In the genomic region with DNA sequence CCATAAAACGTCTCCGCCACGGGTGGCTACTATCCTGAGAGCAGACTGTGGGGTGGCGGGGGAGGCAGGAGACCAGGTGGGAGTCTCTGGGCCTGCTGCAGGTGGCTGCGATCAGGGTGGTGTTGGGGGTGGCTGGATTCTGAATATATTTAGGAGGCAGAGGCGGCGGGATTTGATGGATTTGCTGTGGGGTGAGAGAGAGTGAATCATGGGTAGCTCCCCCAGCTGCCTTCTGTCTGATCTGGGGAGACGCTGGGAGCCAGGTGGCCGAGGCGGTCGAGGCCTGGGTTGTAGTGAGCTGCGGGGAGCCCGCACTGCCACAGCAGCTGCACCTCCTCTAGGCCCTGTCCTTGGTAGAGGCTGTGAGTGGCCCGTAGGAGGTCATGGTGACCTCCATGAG, we compare ENCODE assay signal across 21 cellular contexts. TPM values are rescaled to one million over a fixed set of nuclear protein-coding genes. Genes with fewer than 3 reads are reported as not detected.
A peak's percentile ranks its signal among the peaks of the same experiment; 100 is the strongest.
DNase-seq lines count a peak whose midpoint lies in the region; TF ChIP-seq lines count a peak whose summit lies in the region.
"Had no signal": no experiment of that assay in that cellular context is flagged by ENCODE, and none has a peak within 500 bp of the region (broad histone marks: within the 10 kb centered on the region; RNA-seq: fewer than 3 reads in every experiment).

No MANE protein-coding gene starts in this region.

- TF ChIP-seq POLR2A in breast epithelium (IDR thresholded peaks at IDR 0.05) (no peak), vagina (IDR thresholded peaks at IDR 0.05) (no peak), thyroid gland (IDR thresholded peaks at IDR 0.05) (no peak)

- H3K27ac ChIP-seq in breast epithelium, result peak overlapping the region in 1 of 2 donors; percentile 3
- H3K27ac ChIP-seq in neutrophil, result peak overlapping the region; percentile 99
- peak overlapping the region; percentile 77 for H3K27ac ChIP-seq in vagina
- no peak overlapping the region for H3K27ac ChIP-seq in thyroid gland
- H3K27ac ChIP-seq: BLaER1 treated with 17β-estradiol and CSF1 and Interleukin-3, amounts not matched to agents 10 nM and 100 nM; GM23248 had no signal

- H3K27me3 Mint-ChIP-seq in MCF 10A (ENCODE audit: insufficient read depth, unreplicated experiment) (no peaks in the 10 kb centered on the region), chondrocyte (ENCODE audit: low read depth) (no peaks in the 10 kb centered on the region)
- H3K27me3 Mint-ChIP-seq: CD4-positive, alpha-beta T cell had no signal

- intact Hi-C loops in MCF 10A (cut with micrococcal nuclease), result no loop called here
- intact Hi-C loops in breast epithelium (cut with DNase I; ENCODE audit: low total_unique reads), result no loop called here
- intact Hi-C loops in vagina (cut with DNase I), result no loop called here
- intact Hi-C loops in thyroid gland (cut with DNase I), result no loop called here

- DNase-seq in MCF 10A (ENCODE audit: unreplicated experiment) (no peak), breast epithelium (ENCODE audit: low spot score in 2 of 2) (no peak), chondrocyte (ENCODE audit: low spot score) (no peak), vagina (ENCODE audit: extremely low spot score in 2 of 2) (no peak), thyroid gland (no peak), NCI-H748 (lab: John Stamatoyannopoulos, UW; ENCODE audit: unreplicated experiment) (no peak)
- no peak for DNase-seq in stimulated activated CD4-positive, alpha-beta T cell treated with anti-CD3 and anti-CD28 coated beads, Interleukin-15, amount 100 ng/mL, for 24 hours
- DNase-seq: CD4-positive, alpha-beta T cell; GM23248; IMR-90; KG1; MM.1S; NCI-H2029; NCI-H446; NCI-H524 treated with DMSO at 0.1 percent for 48 hours; NCI-H82; NK-92 treated with Interleukin-12 subunit alpha and Interleukin-12 subunit beta, amount 100 ng/mL, for 24 hours; PC-3 had no signal

- H3K4me1 Mint-ChIP-seq in MCF 10A (ENCODE audit: insufficient read depth, unreplicated experiment) (peaks cover 5% of the 10 kb centered on the region), chondrocyte (ENCODE audit: low read depth) (peaks cover 17% of the 10 kb centered on the region)

- POLR2A ChIA-PET in MCF 10A (lab: Yijun Ruan, JAX), result interaction anchor here (2.1 kb wide), 1 partner anchor 9 kb away, joined by 9 read pairs; no protein-coding TSS in a partner anchor

- no peaks in the 10 kb centered on the region for H3K4me1 ChIP-seq in breast epithelium
- peaks cover 51 to 53% of the 10 kb centered on the region in 2 experiments for H3K4me1 ChIP-seq in neutrophil (ENCODE audit: control insufficient read depth in 1 of 2, insufficient read depth in 1 of 2, low read depth in 1 of 2, low read length in 1 of 2)
- peaks cover 23% of the 10 kb centered on the region for H3K4me1 ChIP-seq in vagina
- H3K4me1 ChIP-seq in thyroid gland, result peaks cover 0 to 12% of the 10 kb centered on the region in 2 donors

- no peaks in the 10 kb centered on the region for H3K9me3 ChIP-seq in breast epithelium
- no peaks in the 10 kb centered on the region for H3K9me3 ChIP-seq in neutrophil
- no peaks in the 10 kb centered on the region for H3K9me3 ChIP-seq in vagina
- no peaks in the 10 kb centered on the region for H3K9me3 ChIP-seq in thyroid gland
- H3K9me3 ChIP-seq: HAP-1 had no signal

- H3K27ac Mint-ChIP-seq in MCF 10A (ENCODE audit: low read depth, unreplicated experiment) (peak overlapping the region; percentile 66), chondrocyte (ENCODE audit: unreplicated experiment) (peak overlapping the region; percentile 41)
- H3K27ac Mint-ChIP-seq: CD4-positive, alpha-beta T cell had no signal

- no peaks in the 10 kb centered on the region for H3K36me3 ChIP-seq in breast epithelium
- no peaks in the 10 kb centered on the region for H3K36me3 ChIP-seq in neutrophil
- H3K36me3 ChIP-seq in vagina, result no peaks in the 10 kb centered on the region
- H3K36me3 ChIP-seq in thyroid gland, result no peaks in the 10 kb centered on the region
- H3K36me3 ChIP-seq: HAP-1 had no signal

- CTCF ChIA-PET in MCF 10A (lab: Yijun Ruan, JAX), result interaction anchor here (0.6 to 5.4 kb wide), 2 partner anchors 45 to 65 kb away, joined by 3 to 33 read pairs; no protein-coding TSS in a partner anchor

- H3K9me3 Mint-ChIP-seq in MCF 10A (ENCODE audit: unreplicated experiment), result no peaks in the 10 kb centered on the region
- no peaks in the 10 kb centered on the region for H3K9me3 Mint-ChIP-seq in chondrocyte (ENCODE audit: low read depth)
- H3K9me3 Mint-ChIP-seq: CD4-positive, alpha-beta T cell had no signal

- WGBS in thyroid gland, 2 donors, result 91 to 94% methylated on average over 14 of the region's 14 CpGs

- H3K27me3 ChIP-seq in breast epithelium, result no peaks in the 10 kb centered on the region
- H3K27me3 ChIP-seq in neutrophil, result no peaks in the 10 kb centered on the region
- no peaks in the 10 kb centered on the region for H3K27me3 ChIP-seq in vagina
- no peaks in the 10 kb centered on the region for H3K27me3 ChIP-seq in thyroid gland
- H3K27me3 ChIP-seq: BLaER1 treated with 17β-estradiol and CSF1 and Interleukin-3, amounts not matched to agents 10 nM and 100 nM had no signal

- BruUV-seq in MCF 10A (replicated peaks; lab: Mats Ljungman, UMichigan), result no TSS peak

- H3K4me3 ChIP-seq in breast epithelium (no peak overlapping the region), neutrophil (ENCODE audit: low read depth in 1 of 2, low read length in 1 of 2) (no peak overlapping the region), vagina (no peak overlapping the region), thyroid gland (replicated peaks in 1 of 3) (no peak overlapping the region)
- H3K4me3 ChIP-seq: BLaER1 treated with 17β-estradiol and CSF1 and Interleukin-3, amounts not matched to agents 10 nM and 100 nM; GM23248; HAP-1 had no signal

- H3K36me3 Mint-ChIP-seq in MCF 10A (ENCODE audit: insufficient read depth, unreplicated experiment) (peaks cover 12% of the 10 kb centered on the region), chondrocyte (ENCODE audit: low read depth) (no peaks in the 10 kb centered on the region)

- TF ChIP-seq CTCF in MCF 10A (IDR thresholded peaks at IDR 0.05; ENCODE audit: unreplicated experiment) (no peak), breast epithelium (IDR thresholded peaks at IDR 0.05) (no peak), chondrocyte (IDR thresholded peaks at IDR 0.05) (no peak), neutrophil (IDR thresholded peaks at IDR 0.05) (no peak), vagina (IDR thresholded peaks at IDR 0.05) (no peak), thyroid gland (IDR thresholded peaks at IDR 0.05) (no peak)

- no peak overlapping the region for H3K4me3 Mint-ChIP-seq in MCF 10A (ENCODE audit: unreplicated experiment)
- H3K4me3 Mint-ChIP-seq in chondrocyte (ENCODE audit: unreplicated experiment), result no peak overlapping the region
- H3K4me3 Mint-ChIP-seq: CD4-positive, alpha-beta T cell had no signal

RNA-seq across cellular contexts. Expression of a gene that starts 48.2 kb away (rescaled TPM):
- total RNA-seq in MCF 10A (2022) (15.8 and 17.8 TPM in 2 replicates), breast epithelium (100 to 1,000 TPM in 2 of 3 donors, 10 to 100 TPM in 1; 94.8 to 240 (median 144) TPM), chondrocyte (40.3 to 46.5 TPM (median 41.6 TPM) in 3 replicates), vagina (43.2 TPM), thyroid gland (10 to 100 TPM in 2 of 4 donors, 1 to 10 TPM in 2; 8.4 to 11.8 (median 9.4) TPM)

Comparison
In these comparisons a context has a peak if more than half of its experiments do, and no peak if none do; other contexts are left out.
1. H3K27ac ChIP-seq: peak in neutrophil (single experiment) and vagina (single experiment); none in thyroid gland (0 of 3).